Comparison of ENCODE assay signal across 1 cellular context in the genomic region with DNA sequence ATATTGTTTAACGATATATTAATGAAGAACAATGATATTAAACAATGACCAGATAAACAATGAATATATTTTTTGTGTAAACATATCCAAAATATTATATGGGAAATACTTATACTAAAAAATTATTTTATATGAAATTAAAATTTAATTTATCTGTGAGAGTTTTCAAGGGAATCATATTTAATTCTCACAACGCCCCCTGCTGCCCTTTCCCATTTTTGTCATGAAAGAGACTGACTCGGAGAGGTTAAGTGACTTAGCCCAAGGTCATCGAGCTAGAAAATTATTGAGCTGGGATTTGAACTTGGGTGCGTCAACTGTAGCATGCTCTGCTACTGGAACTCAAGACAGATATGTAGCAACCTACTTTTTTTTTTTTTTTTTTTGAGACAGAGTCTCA.
TF ChIP-seq lines count a peak whose summit lies in the region.

No MANE protein-coding gene starts in this region.

TF ChIP-seq in SK-N-SH, 30 proteins besides CTCF, POLR2A, EP300 and RAD21 (continued from another document):
- TF ChIP-seq, protein P1, sequence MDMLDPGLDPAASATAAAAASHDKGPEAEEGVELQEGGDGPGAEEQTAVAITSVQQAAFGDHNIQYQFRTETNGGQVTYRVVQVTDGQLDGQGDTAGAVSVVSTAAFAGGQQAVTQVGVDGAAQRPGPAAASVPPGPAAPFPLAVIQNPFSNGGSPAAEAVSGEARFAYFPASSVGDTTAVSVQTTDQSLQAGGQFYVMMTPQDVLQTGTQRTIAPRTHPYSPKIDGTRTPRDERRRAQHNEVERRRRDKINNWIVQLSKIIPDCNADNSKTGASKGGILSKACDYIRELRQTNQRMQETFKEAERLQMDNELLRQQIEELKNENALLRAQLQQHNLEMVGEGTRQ (IDR thresholded peaks at IDR 0.05; ENCODE audit: borderline replicate concordance, low read depth, low read length): no peak
